In the genomic region with DNA sequence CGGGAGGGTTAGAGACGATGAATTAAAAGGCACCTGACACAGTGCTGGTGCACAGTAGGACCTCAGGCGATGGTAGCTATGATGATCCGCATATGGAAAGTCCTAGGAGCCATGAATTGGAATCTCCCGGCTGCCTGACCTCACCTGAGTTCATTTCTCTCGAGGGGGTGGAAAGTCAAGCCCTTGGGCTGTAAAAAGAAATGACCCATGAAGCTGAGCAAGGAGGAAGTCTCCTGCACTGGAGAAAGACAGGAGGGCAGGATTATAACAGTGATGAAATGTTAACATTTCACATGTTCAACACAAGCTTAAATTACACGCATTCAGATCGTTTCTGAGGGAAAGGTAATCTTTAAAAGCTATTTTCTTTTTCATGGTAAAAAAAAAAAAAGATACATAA, we compare ENCODE assay signal across 24 cellular contexts.
"Had no signal": no experiment of that assay in that cellular context is flagged by ENCODE, and none has a peak within 500 bp of the region (broad histone marks: within the 10 kb centered on the region; RNA-seq: fewer than 3 reads in every experiment).

No MANE protein-coding gene starts in this region.

- H3K4me3 ChIP-seq: dorsolateral prefrontal cortex, gastrocnemius medialis, left lung, pancreas, right lobe of liver, smooth muscle cell, stomach, thyroid gland had no signal

- H3K27me3 ChIP-seq: gastrocnemius medialis, right lobe of liver, thyroid gland had no signal

- H3K4me1 Mint-ChIP-seq: naive thymus-derived CD4-positive, alpha-beta T cell; stimulated activated effector memory CD8-positive, alpha-beta T cell treated with anti-CD3 and anti-CD28 coated beads, Interleukin-12 subunit alpha, Interleukin-12 subunit beta, amount 100 ng/mL, for 72 hours had no signal

- H3K27ac Mint-ChIP-seq: naive thymus-derived CD4-positive, alpha-beta T cell; stimulated activated effector memory CD8-positive, alpha-beta T cell treated with anti-CD3 and anti-CD28 coated beads, Interleukin-12 subunit alpha, Interleukin-12 subunit beta, amount 100 ng/mL, for 72 hours had no signal

- H3K36me3 Mint-ChIP-seq: stimulated activated effector memory CD8-positive, alpha-beta T cell treated with anti-CD3 and anti-CD28 coated beads, Interleukin-12 subunit alpha, Interleukin-12 subunit beta, amount 100 ng/mL, for 72 hours had no signal

- ATAC-seq: esophagus mucosa; gastrocnemius medialis; left lung; naive thymus-derived CD4-positive, alpha-beta T cell; pancreas; right lobe of liver; stimulated activated effector memory CD8-positive, alpha-beta T cell treated with anti-CD3 and anti-CD28 coated beads, Interleukin-12 subunit alpha, Interleukin-12 subunit beta, amount 100 ng/mL, for 72 hours had no signal

- H3K36me3 ChIP-seq: gastrocnemius medialis, left lung, pancreas, right lobe of liver, stomach, thyroid gland had no signal

- DNase-seq: dorsolateral prefrontal cortex; effector CD4-positive, alpha-beta T cell; foreskin fibroblast; gastrocnemius medialis; head of caudate nucleus; left lung; mesenchymal stem cell; midbrain; naive thymus-derived CD4-positive, alpha-beta T cell; occipital lobe; pancreas; right lobe of liver; stimulated activated CD4-positive, alpha-beta T cell treated with anti-CD3 and anti-CD28 coated beads, Interleukin-12 subunit alpha, Interleukin-12 subunit beta, amount 100 ng/mL, for 4 hours; stimulated activated CD4-positive, alpha-beta T cell treated with anti-CD3 and anti-CD28 coated beads, Interleukin-1b, Interleukin-23, amount 100 ng/mL, for 48 hours; stimulated activated CD4-positive, alpha-beta T cell treated with anti-CD3 and anti-CD28 coated beads, Interleukin-4, amount 100 ng/mL, for 1 hour; stimulated activated naive CD4-positive, alpha-beta T cell treated with Interleukin-2 at 50 U/mL for 16 hours; stomach; thyroid gland; trophoblast cell had no signal

- H3K9me3 ChIP-seq: gastrocnemius medialis, left lung, pancreas, right lobe of liver, stomach, thyroid gland had no signal

- H3K4me3 Mint-ChIP-seq: naive thymus-derived CD4-positive, alpha-beta T cell; nephron; stimulated activated effector memory CD8-positive, alpha-beta T cell treated with anti-CD3 and anti-CD28 coated beads, Interleukin-12 subunit alpha, Interleukin-12 subunit beta, amount 100 ng/mL, for 72 hours had no signal

- H3K27ac ChIP-seq: dorsolateral prefrontal cortex, epithelial cell of prostate, gastrocnemius medialis, left lung, pancreas, right lobe of liver, stomach, thyroid gland had no signal

- H3K4me1 ChIP-seq: gastrocnemius medialis, left lung, pancreas, right lobe of liver, stomach, thyroid gland had no signal
